Comparison of ENCODE assay signal across 1 cellular context in genomic region chr6:32087574-32088486, GRCh38.
TF ChIP-seq lines count a peak whose summit lies in the region.

No MANE protein-coding gene starts in this region.

TF ChIP-seq in K562, 482 proteins besides CTCF, POLR2A, EP300 and RAD21 (continued from another document):
- peak; percentile 63; the same call in 1 of the 2 replicates for TF ChIP-seq CBX1 (IDR thresholded peaks at IDR 0.05; ENCODE audit: low read depth)
- peak; percentile 71 for TF ChIP-seq NFIC (IDR thresholded peaks at IDR 0.05)
- TF ChIP-seq ZNF263 (CRISPR knock-in tag; IDR thresholded peaks at IDR 0.05; ENCODE audit: borderline replicate concordance): peak; percentile 61; the same call in 1 of the 2 replicates
